In genomic region chr12:56081393-56082347, GRCh38 we compare ENCODE assay signal across 9 cellular contexts. TPM values are rescaled to one million over a fixed set of nuclear protein-coding genes. Genes with fewer than 3 reads are reported as not detected.
DNase-seq lines count a peak whose midpoint lies in the region; ATAC-seq and TF ChIP-seq lines count a peak whose summit lies in the region.
"Had no signal": no experiment of that assay in that cellular context is flagged by ENCODE, and none has a peak within 500 bp of the region (broad histone marks: within the 10 kb centered on the region; RNA-seq: fewer than 3 reads in every experiment).

No MANE protein-coding gene starts in this region.

- H3K27ac ChIP-seq in cardiac muscle cell (peak overlapping the region; percentile 63), right atrium auricular region (no peak overlapping the region), esophagus squamous epithelium (peak overlapping the region; percentile 90 to 99 (median 94)), testis (no peak overlapping the region), thyroid gland (peak overlapping the region in 1 of 3 donors; percentile 91)
- no peak overlapping the region for H3K27ac ChIP-seq in naive thymus-derived CD4-positive, alpha-beta T cell (ENCODE audit: low read depth, low read length)

- DNase-seq in cardiac muscle cell (ENCODE audit: low read depth in 1 of 2, low spot score in 1 of 2), result peak in 1 of 2 donors; percentile 25
- no peak for DNase-seq in right atrium auricular region (ENCODE audit: low spot score)
- DNase-seq in esophagus squamous epithelium (lab: John Stamatoyannopoulos, UW), result no peak
- DNase-seq in naive thymus-derived CD4-positive, alpha-beta T cell, result no peak
- no peak for DNase-seq in testis
- no peak for DNase-seq in thyroid gland
- no peak for DNase-seq in NCI-H524 treated with DMSO at 0.1 percent for 48 hours (lab: John Stamatoyannopoulos, UW)
- DNase-seq: activated T-cell treated with anti-CD3 and anti-CD28 coated beads for 4 hours had no signal

- WGBS in esophagus squamous epithelium, 2 donors, result 45 to 71% methylated on average over 1 to 5 of the region's 6 CpGs
- 48 to 58% methylated on average over 6 of the region's 6 CpGs for WGBS in testis, 2 donors
- WGBS in thyroid gland, 2 donors, result 65 to 83% methylated on average over 5 to 6 of the region's 6 CpGs

- CTCF ChIA-PET in naive thymus-derived CD4-positive, alpha-beta T cell (lab: Charles Lee), result interaction anchor here (0.6 to 1.6 kb wide), 3 partner anchors 22 to 37 kb away, joined by 3 to 5 read pairs (median 3); no protein-coding TSS in a partner anchor

- no peak for TF ChIP-seq CTCF in cardiac muscle cell (IDR thresholded peaks at IDR 0.05; ENCODE audit: low read depth, low read length)
- TF ChIP-seq CTCF in right atrium auricular region (IDR thresholded peaks at IDR 0.05), result no peak
- no peak for TF ChIP-seq CTCF in esophagus squamous epithelium (IDR thresholded peaks at IDR 0.05)
- no peak for TF ChIP-seq CTCF in testis (IDR thresholded peaks at IDR 0.05)
- no peak for TF ChIP-seq CTCF in thyroid gland (IDR thresholded peaks at IDR 0.05)

- no peaks in the 10 kb centered on the region for H3K9me3 ChIP-seq in cardiac muscle cell (ENCODE audit: low read depth)
- no peaks in the 10 kb centered on the region for H3K9me3 ChIP-seq in right atrium auricular region
- H3K9me3 ChIP-seq in esophagus squamous epithelium, result no peaks in the 10 kb centered on the region
- no peaks in the 10 kb centered on the region for H3K9me3 ChIP-seq in naive thymus-derived CD4-positive, alpha-beta T cell (ENCODE audit: control insufficient read depth in 2 of 3, low read length in 3 of 3)
- H3K9me3 ChIP-seq in testis, result no peaks in the 10 kb centered on the region
- no peaks in the 10 kb centered on the region for H3K9me3 ChIP-seq in thyroid gland

- H3K27me3 ChIP-seq in cardiac muscle cell (no peaks in the 10 kb centered on the region), right atrium auricular region (no peaks in the 10 kb centered on the region), esophagus squamous epithelium (peaks cover 0 to 12% (median 0%) of the 10 kb centered on the region in 4 donors), testis (no peaks in the 10 kb centered on the region), thyroid gland (no peaks in the 10 kb centered on the region)
- H3K27me3 ChIP-seq in naive thymus-derived CD4-positive, alpha-beta T cell (ENCODE audit: control insufficient read depth in 2 of 2, insufficient read depth in 2 of 2, low read length in 2 of 2), result no peaks in the 10 kb centered on the region

- H3K4me1 Mint-ChIP-seq in naive thymus-derived CD4-positive, alpha-beta T cell, result peaks cover 0 to 21% (median 10%) of the 10 kb centered on the region in 7 donors

- H3K4me3 Mint-ChIP-seq in naive thymus-derived CD4-positive, alpha-beta T cell, result peak overlapping the region in 9 of 10 donors; percentile 6 to 86 (median 82)

- no peaks in the 10 kb centered on the region for H3K36me3 ChIP-seq in cardiac muscle cell
- H3K36me3 ChIP-seq in right atrium auricular region, result no peaks in the 10 kb centered on the region
- H3K36me3 ChIP-seq in esophagus squamous epithelium, result peaks cover 0 to 42% (median 0%) of the 10 kb centered on the region in 3 donors
- no peaks in the 10 kb centered on the region for H3K36me3 ChIP-seq in naive thymus-derived CD4-positive, alpha-beta T cell (ENCODE audit: control insufficient read depth in 2 of 3, insufficient read depth in 3 of 3, low read length in 3 of 3)
- no peaks in the 10 kb centered on the region for H3K36me3 ChIP-seq in testis (ENCODE audit: low read depth, missing control alignments)
- no peaks in the 10 kb centered on the region for H3K36me3 ChIP-seq in thyroid gland

- TF ChIP-seq POLR2A in esophagus squamous epithelium (IDR thresholded peaks at IDR 0.05) (no peak), testis (IDR thresholded peaks at IDR 0.05) (no peak), thyroid gland (IDR thresholded peaks at IDR 0.05) (no peak)

- intact Hi-C loops in esophagus squamous epithelium (cut with DNase I), result no loop called here
- intact Hi-C loops in naive thymus-derived CD4-positive, alpha-beta T cell (cut with micrococcal nuclease), result no loop called here
- intact Hi-C loops in testis (cut with DNase I; ENCODE audit: low total_unique reads), result no loop called here
- intact Hi-C loops in thyroid gland (cut with DNase I), result no loop called here

- H3K9me3 Mint-ChIP-seq in naive thymus-derived CD4-positive, alpha-beta T cell, result no peaks in the 10 kb centered on the region

- peaks cover 0 to 59% (median 8%) of the 10 kb centered on the region in 5 donors for H3K27me3 Mint-ChIP-seq in naive thymus-derived CD4-positive, alpha-beta T cell

- POLR2A ChIA-PET in naive thymus-derived CD4-positive, alpha-beta T cell (lab: Charles Lee), result interaction anchor here (0.9 to 10.7 kb wide), 3 partner anchors 21 to 36 kb away, joined by 3 to 85 read pairs (median 4); partner anchors contain the start of genes PA2G4 and RPL41

- peak overlapping the region in 1 of 9 donors; percentile 25 for H3K27ac Mint-ChIP-seq in naive thymus-derived CD4-positive, alpha-beta T cell

- no peaks in the 10 kb centered on the region for H3K36me3 Mint-ChIP-seq in naive thymus-derived CD4-positive, alpha-beta T cell

- no peak for ATAC-seq in naive thymus-derived CD4-positive, alpha-beta T cell
- no peak for ATAC-seq in HG02884 (IDR thresholded peaks at IDR 0.05; ENCODE audit: unreplicated experiment)

- peaks cover 22% of the 10 kb centered on the region for H3K4me1 ChIP-seq in cardiac muscle cell (ENCODE audit: low read depth)
- H3K4me1 ChIP-seq in right atrium auricular region, result peaks cover 0 to 16% of the 10 kb centered on the region in 2 donors
- H3K4me1 ChIP-seq in esophagus squamous epithelium, result peaks cover 4 to 81% (median 6%) of the 10 kb centered on the region in 3 donors
- H3K4me1 ChIP-seq in naive thymus-derived CD4-positive, alpha-beta T cell (ENCODE audit: control insufficient read depth in 2 of 2, insufficient read depth in 2 of 2, low read length in 2 of 2), result peaks cover 5 to 10% of the 10 kb centered on the region in 2 donors
- H3K4me1 ChIP-seq in testis, result peaks cover 7% of the 10 kb centered on the region
- H3K4me1 ChIP-seq in thyroid gland, result peaks cover 5 to 19% of the 10 kb centered on the region in 2 donors

- H3K4me3 ChIP-seq in cardiac muscle cell, result peak overlapping the region; percentile 43
- H3K4me3 ChIP-seq in right atrium auricular region, result no peak overlapping the region
- peak overlapping the region; percentile 67 to 82 (median 78) for H3K4me3 ChIP-seq in esophagus squamous epithelium
- no peak overlapping the region for H3K4me3 ChIP-seq in naive thymus-derived CD4-positive, alpha-beta T cell (ENCODE audit: low read length)
- no peak overlapping the region for H3K4me3 ChIP-seq in testis
- H3K4me3 ChIP-seq in thyroid gland (replicated peaks in 1 of 3), result peak overlapping the region in 1 of 3 donors; percentile 68

RNA-seq across cellular contexts. Expression of gene ERBB3, which starts 1.7 kb away (rescaled TPM):
- total RNA-seq in cardiac muscle cell (22.0 and 26.6 TPM in 2 replicates), right atrium auricular region (1 to 10 TPM; 3.2 to 7.2 TPM), esophagus squamous epithelium (100 to 1,000 TPM in 1 of 4 donors, 10 to 100 TPM in 3; 36.0 to 125 (median 82.8) TPM), testis (1 to 10 TPM; 3.3 to 9.8 TPM), thyroid gland (10 to 100 TPM; 14.7 to 30.0 (median 20.4) TPM)
- polyA plus RNA-seq in cardiac muscle cell (10.5 and 21.0 TPM in 2 replicates), testis (ENCODE audit: insufficient read depth, low read depth, low replicate concordance) (6.1 TPM)
- total RNA-seq in naive thymus-derived CD4-positive, alpha-beta T cell, result 1 to 10 TPM; 1.0 to 6.4 (median 1.9) TPM
- under 1 TPM; 0.22 to 0.51 TPM for polyA plus RNA-seq in naive thymus-derived CD4-positive, alpha-beta T cell

RNA-seq across cellular contexts. Expression of gene PA2G4, which starts 22.7 kb away (rescaled TPM):
- 166 and 235 TPM in 2 replicates for total RNA-seq in cardiac muscle cell
- 132 and 189 TPM in 2 replicates for polyA plus RNA-seq in cardiac muscle cell
- 100 to 1,000 TPM in 1 of 2 donors, 10 to 100 TPM in 1; 91.4 to 116 TPM for total RNA-seq in right atrium auricular region
- 100 to 1,000 TPM in 3 of 4 donors, 10 to 100 TPM in 1; 89.3 to 206 (median 176) TPM for total RNA-seq in esophagus squamous epithelium
- total RNA-seq in naive thymus-derived CD4-positive, alpha-beta T cell, result 100 to 1,000 TPM in 3 of 5 experiments, 10 to 100 TPM in 2; 61.7 to 254 (median 109) TPM
- 100 to 1,000 TPM; 216 to 218 TPM for polyA plus RNA-seq in naive thymus-derived CD4-positive, alpha-beta T cell
- total RNA-seq in testis, result 10 to 100 TPM; 61.0 to 81.4 TPM
- 190 TPM for polyA plus RNA-seq in testis (ENCODE audit: insufficient read depth, low read depth, low replicate concordance)
- total RNA-seq in thyroid gland, result 100 to 1,000 TPM in 3 of 4 donors, 10 to 100 TPM in 1; 94.0 to 142 (median 122) TPM

RNA-seq across cellular contexts. Expression of gene RPL41, which starts 34.8 kb away (rescaled TPM):
- total RNA-seq in cardiac muscle cell, result 1,416 and 2,307 TPM in 2 replicates
- polyA plus RNA-seq in cardiac muscle cell, result 2,144 and 2,427 TPM in 2 replicates
- total RNA-seq in right atrium auricular region, result 1,000 to 10,000 TPM in 1 of 2 donors, 100 to 1,000 TPM in 1; 606 to 2,188 TPM
- 1,000 to 10,000 TPM in 3 of 4 donors, 100 to 1,000 TPM in 1; 966 to 4,641 (median 3,066) TPM for total RNA-seq in esophagus squamous epithelium
- 1,000 to 10,000 TPM; 3,787 to 6,048 (median 5,952) TPM for total RNA-seq in naive thymus-derived CD4-positive, alpha-beta T cell
- over 10,000 TPM in 1 of 2 donors, 1,000 to 10,000 TPM in 1; 6,745 to 10,251 TPM for polyA plus RNA-seq in naive thymus-derived CD4-positive, alpha-beta T cell
- 1,000 to 10,000 TPM; 1,066 to 1,985 TPM for total RNA-seq in testis
- polyA plus RNA-seq in testis (ENCODE audit: insufficient read depth, low read depth, low replicate concordance), result 2,323 TPM
- 1,000 to 10,000 TPM; 1,344 to 2,817 (median 2,330) TPM for total RNA-seq in thyroid gland

RNA-seq across cellular contexts. Expression of gene ZC3H10, which starts 36.4 kb away (rescaled TPM):
- total RNA-seq in cardiac muscle cell (5.4 and 7.5 TPM in 2 replicates), right atrium auricular region (1 to 10 TPM; 2.1 to 2.9 TPM), esophagus squamous epithelium (1 to 10 TPM; 1.5 to 3.8 (median 2.3) TPM), testis (10 to 100 TPM; 16.2 to 20.6 TPM), thyroid gland (1 to 10 TPM; 4.7 to 7.7 (median 5.6) TPM)
- polyA plus RNA-seq in cardiac muscle cell (7.2 and 10.6 TPM in 2 replicates), testis (ENCODE audit: insufficient read depth, low read depth, low replicate concordance) (12.4 TPM)
- 10 to 100 TPM in 3 of 5 experiments, 1 to 10 TPM in 2; 7.8 to 16.3 (median 13.3) TPM for total RNA-seq in naive thymus-derived CD4-positive, alpha-beta T cell
- 1 to 10 TPM; 2.4 to 4.1 TPM for polyA plus RNA-seq in naive thymus-derived CD4-positive, alpha-beta T cell

RNA-seq across cellular contexts. Expression of gene RPS26, which starts 40.0 kb away (rescaled TPM):
- total RNA-seq in cardiac muscle cell (535 and 1,293 TPM in 2 replicates), right atrium auricular region (1,000 to 10,000 TPM in 1 of 2 donors, 100 to 1,000 TPM in 1; 134 to 1,492 TPM), esophagus squamous epithelium (1,000 to 10,000 TPM in 2 of 4 donors, 100 to 1,000 TPM in 2; 381 to 1,639 (median 1,040) TPM), testis (100 to 1,000 TPM; 395 to 568 TPM), thyroid gland (1,000 to 10,000 TPM in 1 of 4 donors, 100 to 1,000 TPM in 2, 10 to 100 TPM in 1; 81.4 to 1,193 (median 632) TPM)
- polyA plus RNA-seq in cardiac muscle cell (204 and 252 TPM in 2 replicates), testis (ENCODE audit: insufficient read depth, low read depth, low replicate concordance) (197 TPM)
- 10 to 100 TPM; 40.8 to 64.5 (median 46.4) TPM for total RNA-seq in naive thymus-derived CD4-positive, alpha-beta T cell
- polyA plus RNA-seq in naive thymus-derived CD4-positive, alpha-beta T cell, result 100 to 1,000 TPM; 578 to 717 TPM

Comparison
In these comparisons a context has a peak if more than half of its experiments do, and no peak if none do; other contexts are left out.
1. H3K27ac ChIP-seq: peak in cardiac muscle cell (single experiment) and esophagus squamous epithelium (4 of 4); none in right atrium auricular region (0 of 2), naive thymus-derived CD4-positive, alpha-beta T cell (single experiment) and testis (0 of 2).
2. H3K4me3 ChIP-seq: peak in cardiac muscle cell (single experiment) and esophagus squamous epithelium (4 of 4); none in right atrium auricular region (0 of 2), naive thymus-derived CD4-positive, alpha-beta T cell (single experiment) and testis (0 of 2).